ENCODE assay signal across 19 cellular contexts in the genomic region with DNA sequence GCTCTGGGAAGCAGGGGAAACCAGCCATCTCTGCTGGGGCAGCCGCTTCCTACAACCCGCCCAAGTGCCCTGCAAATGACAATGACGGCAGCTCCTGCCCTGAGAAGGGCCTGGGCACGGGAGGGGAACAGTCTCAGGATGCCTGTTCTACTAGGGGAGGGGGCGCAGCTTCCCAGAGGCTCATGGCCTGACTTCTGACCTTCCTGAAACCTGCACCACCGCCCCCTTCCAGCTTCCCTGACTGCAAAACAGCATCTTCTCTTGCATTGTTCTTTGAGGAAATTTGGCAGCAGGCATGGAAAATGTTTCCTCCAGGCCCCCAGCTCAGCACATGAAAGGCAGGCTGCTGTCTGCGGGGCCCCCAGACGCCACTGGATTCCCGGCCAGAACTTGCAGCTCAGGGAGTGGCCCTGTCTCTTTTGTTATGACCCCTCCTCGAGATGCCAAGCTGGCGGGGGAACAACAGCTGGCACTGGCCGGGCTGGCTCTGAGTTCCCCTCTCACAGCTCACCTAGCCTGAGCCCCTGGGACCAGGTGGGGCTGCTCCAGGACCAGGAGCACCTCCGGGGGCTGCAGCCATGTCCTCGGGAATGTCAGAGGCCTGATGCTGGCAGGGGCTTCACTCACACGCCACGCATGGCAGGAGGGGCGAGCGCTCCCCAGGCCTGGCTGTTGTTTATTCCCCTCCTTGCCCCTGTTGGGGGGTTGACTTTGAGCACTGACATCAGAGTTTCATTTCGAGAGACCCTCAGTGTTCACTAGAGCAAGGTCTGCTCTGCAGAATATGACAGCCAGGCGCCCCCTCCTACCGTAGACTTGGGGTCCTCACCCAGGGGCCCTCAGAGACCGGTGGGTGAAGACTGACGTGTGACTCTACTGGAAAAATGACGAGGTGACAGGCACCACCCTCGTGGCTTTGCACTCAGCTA.
DNase-seq lines count a peak whose midpoint lies in the region; ATAC-seq and TF ChIP-seq lines count a peak whose summit lies in the region.
"Had no signal": no experiment of that assay in that cellular context is flagged by ENCODE, and none has a peak within 500 bp of the region (broad histone marks: within the 10 kb centered on the region; RNA-seq: fewer than 3 reads in every experiment).

No MANE protein-coding gene starts in this region.

- H3K36me3 ChIP-seq in brain microvascular endothelial cell (replicated peaks), result no peaks in the 10 kb centered on the region
- H3K36me3 ChIP-seq: esophagus squamous epithelium had no signal

- H3K27ac ChIP-seq in brain microvascular endothelial cell, result no peak overlapping the region

- H3K36me3 Mint-ChIP-seq in natural killer cell treated with Interleukin-12 subunit alpha and Interleukin-12 subunit beta and Interleukin-15 and Interleukin-18, amount 100 ng/mL, for 72 hours, result no peaks in the 10 kb centered on the region
- H3K36me3 Mint-ChIP-seq: CD8-positive, alpha-beta memory T cell had no signal

- no peak for TF ChIP-seq CTCF in brain microvascular endothelial cell (IDR thresholded peaks at IDR 0.05; ENCODE audit: low read depth, low read length, missing control alignments)

- no peaks in the 10 kb centered on the region for H3K27me3 ChIP-seq in brain microvascular endothelial cell (replicated peaks)

- peaks cover 21 to 33% of the 10 kb centered on the region in 2 donors for H3K27me3 Mint-ChIP-seq in natural killer cell treated with Interleukin-12 subunit alpha and Interleukin-12 subunit beta and Interleukin-15 and Interleukin-18, amount 100 ng/mL, for 72 hours

- no peaks in the 10 kb centered on the region for H3K4me1 Mint-ChIP-seq in natural killer cell treated with Interleukin-12 subunit alpha and Interleukin-12 subunit beta and Interleukin-15 and Interleukin-18, amount 100 ng/mL, for 72 hours (ENCODE audit: low read depth in 2 of 2)
- H3K4me1 Mint-ChIP-seq: CD8-positive, alpha-beta memory T cell had no signal

- no peak for TF ChIP-seq POLR2A in erythroblast (IDR thresholded peaks at IDR 0.05; ENCODE audit: low read length)

- no peak overlapping the region for H3K27ac Mint-ChIP-seq in natural killer cell treated with Interleukin-12 subunit alpha and Interleukin-12 subunit beta and Interleukin-15 and Interleukin-18, amount 100 ng/mL, for 72 hours
- H3K27ac Mint-ChIP-seq: activated CD4-positive, alpha-beta T cell treated with anti-CD3 and anti-CD28 coated beads, Interleukin-2, amount 10 ng/mL, durations not matched to agents 7 days and 5 days; CD8-positive, alpha-beta memory T cell had no signal

- ATAC-seq in left lobe of liver, result peak; percentile 25
- no peak for ATAC-seq in HG03565 (IDR thresholded peaks at IDR 0.05; ENCODE audit: unreplicated experiment)
- ATAC-seq in natural killer cell treated with Interleukin-12 subunit alpha and Interleukin-12 subunit beta and Interleukin-15 and Interleukin-18, amount 100 ng/mL, for 72 hours, result no peak

- H3K9me3 Mint-ChIP-seq in natural killer cell treated with Interleukin-12 subunit alpha and Interleukin-12 subunit beta and Interleukin-15 and Interleukin-18, amount 100 ng/mL, for 72 hours, result no peaks in the 10 kb centered on the region
- H3K9me3 Mint-ChIP-seq: activated CD4-positive, alpha-beta T cell treated with anti-CD3 and anti-CD28 coated beads, Interleukin-2, amount 10 ng/mL, durations not matched to agents 7 days and 5 days; CD8-positive, alpha-beta memory T cell had no signal

- in situ Hi-C loops in brain microvascular endothelial cell (cut with HindIII; ENCODE audit: low pct_ligation_motif_present, low sequenced_read_pairs), result no loop called here

- no peak overlapping the region for H3K4me3 ChIP-seq in brain microvascular endothelial cell (ENCODE audit: low read depth, low read length)
- H3K4me3 ChIP-seq: dorsolateral prefrontal cortex, esophagus squamous epithelium had no signal

- DNase-seq in COR-L47 (lab: John Stamatoyannopoulos, UW) (peak; percentile 51), NCI-H1092 (lab: John Stamatoyannopoulos, UW) (peak; percentile 33), dermis blood vessel endothelial cell (peak; percentile 82), left lobe of liver (ENCODE audit: low spot score) (no peak), erythroblast (lab: John Stamatoyannopoulos, UW) (no peak), brain microvascular endothelial cell (no peak)
- no peak for DNase-seq in natural killer cell treated with Interleukin-12 subunit alpha and Interleukin-12 subunit beta and Interleukin-15 and Interleukin-18, amount 100 ng/mL, for 72 hours (ENCODE audit: low spot score)
- DNase-seq: activated CD4-positive, alpha-beta T cell treated with anti-CD3 and anti-CD28 coated beads, Interleukin-2, amount 10 ng/mL, durations not matched to agents 7 days and 5 days; activated CD8-positive, alpha-beta memory T cell treated with anti-CD3 and anti-CD28 coated beads, Interleukin-2, amount 50 U/mL, for 48 hours; activated naive CD4-positive, alpha-beta T cell treated with Interleukin-2 at 50 U/mL for 16 hours; EL; esophagus squamous epithelium; NCI-H2081 treated with DMSO at 0.1 percent for 48 hours; NCI-H82; stimulated activated CD4-positive, alpha-beta T cell treated with anti-CD3 and anti-CD28 coated beads, Interleukin-2, amount 100 ng/mL, for 48 hours; SW 1271 had no signal

- H3K4me3 Mint-ChIP-seq in natural killer cell treated with Interleukin-12 subunit alpha and Interleukin-12 subunit beta and Interleukin-15 and Interleukin-18, amount 100 ng/mL, for 72 hours, result no peak overlapping the region
- H3K4me3 Mint-ChIP-seq: activated CD4-positive, alpha-beta T cell treated with anti-CD3 and anti-CD28 coated beads, Interleukin-2, amount 10 ng/mL, durations not matched to agents 7 days and 5 days; CD8-positive, alpha-beta memory T cell had no signal

Comparison
In these comparisons a context has a peak if more than half of its experiments do, and no peak if none do; other contexts are left out.
1. DNase-seq: peak in COR-L47 (single experiment), NCI-H1092 (single experiment) and dermis blood vessel endothelial cell (single experiment); none in left lobe of liver (single experiment), erythroblast (0 of 2), natural killer cell treated with Interleukin-12 subunit alpha and Interleukin-12 subunit beta and Interleukin-15 and Interleukin-18, amount 100 ng/mL, for 72 hours (single experiment) and brain microvascular endothelial cell (single experiment).